Comparison of ENCODE assay signal across 10 cellular contexts in genomic region chr11:26522912-26523610, GRCh38. TPM values are rescaled to one million over a fixed set of nuclear protein-coding genes. Genes with fewer than 3 reads are reported as not detected.
DNase-seq lines count a peak whose midpoint lies in the region; ATAC-seq and TF ChIP-seq lines count a peak whose summit lies in the region.
"Had no signal": no experiment of that assay in that cellular context is flagged by ENCODE, and none has a peak within 500 bp of the region (broad histone marks: within the 10 kb centered on the region; RNA-seq: fewer than 3 reads in every experiment).

No MANE protein-coding gene starts in this region.

- no peak overlapping the region for H3K4ac ChIP-seq in mesenchymal stem cell (ENCODE audit: low read depth in 1 of 2, low read length in 2 of 2)

- no peaks in the 10 kb centered on the region for H3K27me3 ChIP-seq in KMS-11 (ENCODE audit: insufficient read depth, low read depth)
- no peaks in the 10 kb centered on the region for H3K27me3 ChIP-seq in mesenchymal stem cell (ENCODE audit: control insufficient read depth in 1 of 2, insufficient read depth in 1 of 2, low read length in 2 of 2)
- no peaks in the 10 kb centered on the region for H3K27me3 ChIP-seq in sigmoid colon

- no peaks in the 10 kb centered on the region for H3K79me1 ChIP-seq in mesenchymal stem cell (replicated peaks; ENCODE audit: low read length, poor library complexity, severe bottlenecking)

- H3K36me3 ChIP-seq in KMS-11 (ENCODE audit: insufficient read depth) (no peaks in the 10 kb centered on the region), mesenchymal stem cell (ENCODE audit: control insufficient read depth in 1 of 2, insufficient read depth in 2 of 2, low read depth in 1 of 2, low read length in 2 of 2) (no peaks in the 10 kb centered on the region), sigmoid colon (no peaks in the 10 kb centered on the region)

- POLR2A ChIA-PET in WTC11 (lab: Charles Lee), result interaction anchor here (0.6 kb wide), 1 partner anchor 28 kb away, joined by 3 read pairs; no protein-coding TSS in a partner anchor

- H3K27ac ChIP-seq in KMS-11, result no peak overlapping the region
- no peak overlapping the region for H3K27ac ChIP-seq in mesenchymal stem cell (ENCODE audit: low read length, poor library complexity, severe bottlenecking)
- no peak overlapping the region for H3K27ac ChIP-seq in sigmoid colon
- H3K27ac ChIP-seq in caudate nucleus (ENCODE audit: low read depth, low read length), result no peak overlapping the region

- CTCF ChIA-PET in WTC11 (lab: Charles Lee), result interaction anchor here (0.6 to 1.9 kb wide), 17 partner anchors 10 to 636 kb away, joined by 3 to 10 read pairs (median 4); no protein-coding TSS in a partner anchor

- H3K4me3 ChIP-seq in KMS-11 (IDR thresholded peaks at IDR 0.05; ENCODE audit: insufficient read depth, low read depth, low read length), result no peak overlapping the region
- no peak overlapping the region for H3K4me3 ChIP-seq in mesenchymal stem cell (ENCODE audit: insufficient read depth in 1 of 2, low read depth in 1 of 2, low read length in 2 of 2)
- no peak overlapping the region for H3K4me3 ChIP-seq in sigmoid colon

- no peak overlapping the region for H2BK12ac ChIP-seq in mesenchymal stem cell (ENCODE audit: low read length in 2 of 2)

- no peak for TF ChIP-seq EP300 in sigmoid colon (IDR thresholded peaks at IDR 0.05)

- no peaks in the 10 kb centered on the region for H3K9me3 Mint-ChIP-seq in WTC11
- H3K9me3 Mint-ChIP-seq: activated naive CD8-positive, alpha-beta T cell treated with anti-CD3 and anti-CD28 coated beads, Interleukin-2, amount 50 U/mL, for 24 hours had no signal

- intact Hi-C loops in sigmoid colon (cut with DNase I), result no loop called here

- peak; percentile 41 for TF ChIP-seq CTCF in GM10266 (IDR thresholded peaks at IDR 0.05; ENCODE audit: control insufficient read depth, insufficient read depth, low read depth, missing control alignments)
- 0 out of 2 replicates have a peak, but pooled peaks have one; percentile 28 for TF ChIP-seq CTCF in KMS-11 (conservative IDR thresholded peaks at IDR 0.05; ENCODE audit: low read depth, low read length)
- no peak for TF ChIP-seq CTCF in WTC11 (IDR thresholded peaks at IDR 0.05)
- no peak for TF ChIP-seq CTCF in sigmoid colon (IDR thresholded peaks at IDR 0.05)

- no peak overlapping the region for H4K91ac ChIP-seq in mesenchymal stem cell (ENCODE audit: low read length)

- H3K4me2 ChIP-seq in KMS-11 (no peak overlapping the region), mesenchymal stem cell (ENCODE audit: low read length, poor library complexity, severe bottlenecking) (no peak overlapping the region)

- no peaks in the 10 kb centered on the region for H3K36me3 Mint-ChIP-seq in WTC11

- peak; percentile 92 for ATAC-seq in WTC11
- ATAC-seq in GM18907 (IDR thresholded peaks at IDR 0.05; ENCODE audit: unreplicated experiment), result no peak
- ATAC-seq: activated naive CD8-positive, alpha-beta T cell treated with anti-CD3 and anti-CD28 coated beads, Interleukin-2, amount 50 U/mL, for 24 hours; Right ventricle myocardium inferior had no signal

- peaks cover 9% of the 10 kb centered on the region for H3K4me1 Mint-ChIP-seq in WTC11
- H3K4me1 Mint-ChIP-seq: activated naive CD8-positive, alpha-beta T cell treated with anti-CD3 and anti-CD28 coated beads, Interleukin-2, amount 50 U/mL, for 24 hours had no signal

- no peaks in the 10 kb centered on the region for H3K79me2 ChIP-seq in KMS-11 (ENCODE audit: insufficient read depth, low read depth)

- H2BK120ac ChIP-seq in mesenchymal stem cell (ENCODE audit: low read depth, low read length), result no peak overlapping the region

- H3K27ac Mint-ChIP-seq in WTC11, result peak overlapping the region; percentile 33
- H3K27ac Mint-ChIP-seq: activated naive CD8-positive, alpha-beta T cell treated with anti-CD3 and anti-CD28 coated beads, Interleukin-2, amount 50 U/mL, for 24 hours had no signal

- no peak overlapping the region for H4K8ac ChIP-seq in mesenchymal stem cell (ENCODE audit: low read length)

- no peak for TF ChIP-seq POLR2A in sigmoid colon (IDR thresholded peaks at IDR 0.05)

- no peak overlapping the region for H2BK15ac ChIP-seq in mesenchymal stem cell (ENCODE audit: low read depth, poor library complexity, severe bottlenecking)

- no peak for DNase-seq in GM10266 (ENCODE audit: extremely low spot score)
- peak; percentile 31 for DNase-seq in WTC11 (ENCODE audit: low spot score)
- peak; percentile 12 for DNase-seq in mesenchymal stem cell
- DNase-seq in sigmoid colon, result no peak
- DNase-seq in stimulated activated CD4-positive, alpha-beta T cell treated with anti-CD3 and anti-CD28 coated beads, Interleukin-4, amount 100 ng/mL, for 1 hour, result no peak
- no peak for DNase-seq in caudate nucleus (lab: John Stamatoyannopoulos, UW)
- DNase-seq: activated naive CD8-positive, alpha-beta T cell treated with anti-CD3 and anti-CD28 coated beads, Interleukin-2, amount 50 U/mL, for 24 hours had no signal

- WGBS in mesenchymal stem cell, result 69% methylated on average over 9 of the region's 12 CpGs
- 67 to 72% methylated on average over 12 of the region's 12 CpGs for WGBS in sigmoid colon, 2 donors

- H3K9ac ChIP-seq in KMS-11, result no peak overlapping the region
- no peak overlapping the region for H3K9ac ChIP-seq in mesenchymal stem cell (ENCODE audit: low read length)

- H3K9me3 ChIP-seq in mesenchymal stem cell (ENCODE audit: control insufficient read depth, low read length) (no peaks in the 10 kb centered on the region), sigmoid colon (no peaks in the 10 kb centered on the region)

- H3K4me3 Mint-ChIP-seq in WTC11, result peak overlapping the region; percentile 82
- H3K4me3 Mint-ChIP-seq: activated naive CD8-positive, alpha-beta T cell treated with anti-CD3 and anti-CD28 coated beads, Interleukin-2, amount 50 U/mL, for 24 hours had no signal

- H3K27me3 Mint-ChIP-seq in WTC11 (ENCODE audit: low read depth), result peaks cover 84% of the 10 kb centered on the region
- H3K27me3 Mint-ChIP-seq: activated naive CD8-positive, alpha-beta T cell treated with anti-CD3 and anti-CD28 coated beads, Interleukin-2, amount 50 U/mL, for 24 hours had no signal

- H3K4me1 ChIP-seq in KMS-11 (ENCODE audit: low read depth, poor library complexity, severe bottlenecking), result no peaks in the 10 kb centered on the region
- H3K4me1 ChIP-seq in mesenchymal stem cell (ENCODE audit: control insufficient read depth, insufficient read depth, low read depth, low read length), result no peaks in the 10 kb centered on the region
- no peaks in the 10 kb centered on the region for H3K4me1 ChIP-seq in sigmoid colon

- no peak overlapping the region for H2AFZ ChIP-seq in KMS-11 (ENCODE audit: low read depth)
- H2AFZ ChIP-seq in mesenchymal stem cell (ENCODE audit: low read depth, low read length), result no peak overlapping the region

- H4K20me1 ChIP-seq in KMS-11 (ENCODE audit: insufficient read depth), result no peaks in the 10 kb centered on the region

- H3K14ac ChIP-seq in mesenchymal stem cell (ENCODE audit: low read length in 2 of 2), result no peak overlapping the region

- no peak overlapping the region for H3K23ac ChIP-seq in mesenchymal stem cell (ENCODE audit: low read length in 2 of 2)

- no peak overlapping the region for H2BK5ac ChIP-seq in mesenchymal stem cell (ENCODE audit: low read depth, low read length, poor library complexity, severe bottlenecking)

- H2AK5ac ChIP-seq in mesenchymal stem cell (ENCODE audit: low read length, severe bottlenecking), result no peak overlapping the region

- no peak overlapping the region for H3K18ac ChIP-seq in mesenchymal stem cell (ENCODE audit: low read depth in 1 of 2, low read length in 2 of 2)

TF ChIP-seq in WTC11, 78 proteins besides CTCF, POLR2A, EP300 and RAD21:
- no peak for TF ChIP-seq TCF7 (CRISPR knock-in tag; IDR thresholded peaks at IDR 0.05; ENCODE audit: low read depth)
- no peak for TF ChIP-seq ZNF138 (CRISPR knock-in tag; conservative IDR thresholded peaks at IDR 0.05)
- TF ChIP-seq MXD4 (CRISPR knock-in tag; IDR thresholded peaks at IDR 0.05; ENCODE audit: borderline replicate concordance), result no peak
- no peak for TF ChIP-seq ZNF219 (CRISPR knock-in tag; IDR thresholded peaks at IDR 0.05; ENCODE audit: borderline replicate concordance)
- TF ChIP-seq ZSCAN18 (CRISPR knock-in tag; IDR thresholded peaks at IDR 0.05), result 0 out of 2 replicates have a peak, but pooled peaks have one; percentile 70
- TF ChIP-seq ZNF423 (CRISPR knock-in tag; IDR thresholded peaks at IDR 0.05), result 0 out of 2 replicates have a peak, but pooled peaks have one; percentile 7
- no peak for TF ChIP-seq CREM (CRISPR knock-in tag; IDR thresholded peaks at IDR 0.05)
- TF ChIP-seq ZNF396 (CRISPR knock-in tag; IDR thresholded peaks at IDR 0.05; ENCODE audit: borderline replicate concordance), result 0 out of 2 replicates have a peak, but pooled peaks have one; percentile 50
- no peak for TF ChIP-seq ZNF416 (CRISPR knock-in tag; IDR thresholded peaks at IDR 0.05)
- TF ChIP-seq ELF4 (CRISPR knock-in tag; IDR thresholded peaks at IDR 0.05; ENCODE audit: low read depth), result no peak
- TF ChIP-seq ZMAT4 (CRISPR knock-in tag; IDR thresholded peaks at IDR 0.05), result 0 out of 2 replicates have a peak, but pooled peaks have one; percentile 10

RNA-seq across cellular contexts. Expression of gene MUC15, which starts 49.0 kb away (rescaled TPM):
- total RNA-seq in WTC11 (2021), result not detected in 3 replicates
- not detected for polyA plus RNA-seq in mesenchymal stem cell (2013, experiment 1 of 2)
- not detected for polyA plus RNA-seq in mesenchymal stem cell (2013, experiment 2 of 2)
- not detected for total RNA-seq in sigmoid colon
- not detected for polyA plus RNA-seq in sigmoid colon
- total RNA-seq: Right ventricle myocardium inferior had no signal

Comparison
In these comparisons a context has a peak if more than half of its experiments do, and no peak if none do; other contexts are left out.
1. DNase-seq: peak in WTC11 (single experiment) and mesenchymal stem cell (single experiment); none in GM10266 (single experiment), sigmoid colon (single experiment), stimulated activated CD4-positive, alpha-beta T cell treated with anti-CD3 and anti-CD28 coated beads, Interleukin-4, amount 100 ng/mL, for 1 hour (single experiment) and caudate nucleus (0 of 61).
2. CTCF ChIP-seq: peak in GM10266 (single experiment) and KMS-11 (single experiment); none in WTC11 (single experiment) and sigmoid colon (0 of 4).